1 cellular context compared by ENCODE assay signal in genomic region chr7:4744391-4745264, GRCh38.
TF ChIP-seq lines count a peak whose summit lies in the region.

No MANE protein-coding gene starts in this region.

TF ChIP-seq in HepG2, 621 proteins besides CTCF, POLR2A, EP300 and RAD21 (continued from another document and continues in another):
- TF ChIP-seq TIGD3 (CRISPR knock-in tag; IDR thresholded peaks at IDR 0.05; ENCODE audit: borderline replicate concordance) (no peak), NFKB2 (CRISPR knock-in tag; IDR thresholded peaks at IDR 0.05; ENCODE audit: borderline replicate concordance) (no peak; the same call in 1 of the 2 replicates), ZNF639 (CRISPR knock-in tag; conservative IDR thresholded peaks at IDR 0.05) (no peak), ZNF724P (CRISPR knock-in tag; IDR thresholded peaks at IDR 0.05; ENCODE audit: borderline replicate concordance) (0 out of 2 replicates have a peak, but pooled peaks have one; percentile 38), POGK (CRISPR knock-in tag; conservative IDR thresholded peaks at IDR 0.05) (no peak), KDM1A (CRISPR knock-in tag; IDR thresholded peaks at IDR 0.05) (no peak), ZNF354B (CRISPR knock-in tag; IDR thresholded peaks at IDR 0.05) (no peak), PRDM15 (CRISPR knock-in tag; IDR thresholded peaks at IDR 0.05) (no peak; the same call in 1 of the 2 replicates), SALL2 (CRISPR knock-in tag; IDR thresholded peaks at IDR 0.05) (no peak), PHB2 (IDR thresholded peaks at IDR 0.05; ENCODE audit: partially characterized antibody) (no peak), ZBTB40 (IDR thresholded peaks at IDR 0.05) (no peak), ZBTB40 (CRISPR knock-in tag; IDR thresholded peaks at IDR 0.05) (no peak), HCFC1 (IDR thresholded peaks at IDR 0.05; ENCODE audit: low read depth, low read length) (no peak), KMT2A (CRISPR knock-in tag; IDR thresholded peaks at IDR 0.05) (peak; percentile 45; the same call in 1 of the 2 replicates), ZNF746 (CRISPR knock-in tag; IDR thresholded peaks at IDR 0.05) (peak; percentile 76), ZNF329 (CRISPR knock-in tag; IDR thresholded peaks at IDR 0.05; ENCODE audit: low read depth) (no peak), TBL1XR1 (IDR thresholded peaks at IDR 0.05; ENCODE audit: borderline replicate concordance, low read length, partially characterized antibody) (no peak), ZNF326 (CRISPR knock-in tag; IDR thresholded peaks at IDR 0.05; ENCODE audit: borderline replicate concordance) (no peak), NR2F6 (IDR thresholded peaks at IDR 0.05) (peak; percentile 16; the same call in 1 of the 2 replicates), NR2F6 (CRISPR knock-in tag; IDR thresholded peaks at IDR 0.05) (peak; percentile 73; the same call in 1 of the 2 replicates), BORCS8-MEF2B (CRISPR knock-in tag; IDR thresholded peaks at IDR 0.05) (no peak), ZNF180 (CRISPR knock-in tag; IDR thresholded peaks at IDR 0.05; ENCODE audit: borderline replicate concordance, low read depth) (no peak), DR1 (CRISPR knock-in tag; IDR thresholded peaks at IDR 0.05) (no peak), ZBTB34 (CRISPR knock-in tag; IDR thresholded peaks at IDR 0.05) (no peak), ZSCAN25 (CRISPR knock-in tag; IDR thresholded peaks at IDR 0.05) (peak; percentile 93), ZNF274 (CRISPR knock-in tag; IDR thresholded peaks at IDR 0.05) (no peak), TCF7 (IDR thresholded peaks at IDR 0.05; ENCODE audit: low read depth) (peak; percentile 37; the same call in 1 of the 2 replicates), REXO4 (CRISPR knock-in tag; IDR thresholded peaks at IDR 0.05; ENCODE audit: borderline replicate concordance) (no peak), ZNF367 (CRISPR knock-in tag; IDR thresholded peaks at IDR 0.05; ENCODE audit: borderline replicate concordance) (no peak), ZSCAN21 (CRISPR knock-in tag; IDR thresholded peaks at IDR 0.05; ENCODE audit: borderline replicate concordance) (no peak), RBAK (CRISPR knock-in tag; IDR thresholded peaks at IDR 0.05) (no peak), TP53 (CRISPR knock-in tag; conservative IDR thresholded peaks at IDR 0.05) (no peak), E2F1 (CRISPR knock-in tag; IDR thresholded peaks at IDR 0.05) (no peak), SP5 (CRISPR knock-in tag; IDR thresholded peaks at IDR 0.05; ENCODE audit: borderline replicate concordance, low read depth) (peak; percentile 88), ZNF772 (CRISPR knock-in tag; IDR thresholded peaks at IDR 0.05) (no peak; the same call in 1 of the 2 replicates), REST (IDR thresholded peaks at IDR 0.05; ENCODE audit: borderline replicate concordance in 1 of 2, low read depth in 1 of 2, low read length in 2 of 2) (no peak)
